8 cellular contexts compared by ENCODE assay signal in the genomic region with DNA sequence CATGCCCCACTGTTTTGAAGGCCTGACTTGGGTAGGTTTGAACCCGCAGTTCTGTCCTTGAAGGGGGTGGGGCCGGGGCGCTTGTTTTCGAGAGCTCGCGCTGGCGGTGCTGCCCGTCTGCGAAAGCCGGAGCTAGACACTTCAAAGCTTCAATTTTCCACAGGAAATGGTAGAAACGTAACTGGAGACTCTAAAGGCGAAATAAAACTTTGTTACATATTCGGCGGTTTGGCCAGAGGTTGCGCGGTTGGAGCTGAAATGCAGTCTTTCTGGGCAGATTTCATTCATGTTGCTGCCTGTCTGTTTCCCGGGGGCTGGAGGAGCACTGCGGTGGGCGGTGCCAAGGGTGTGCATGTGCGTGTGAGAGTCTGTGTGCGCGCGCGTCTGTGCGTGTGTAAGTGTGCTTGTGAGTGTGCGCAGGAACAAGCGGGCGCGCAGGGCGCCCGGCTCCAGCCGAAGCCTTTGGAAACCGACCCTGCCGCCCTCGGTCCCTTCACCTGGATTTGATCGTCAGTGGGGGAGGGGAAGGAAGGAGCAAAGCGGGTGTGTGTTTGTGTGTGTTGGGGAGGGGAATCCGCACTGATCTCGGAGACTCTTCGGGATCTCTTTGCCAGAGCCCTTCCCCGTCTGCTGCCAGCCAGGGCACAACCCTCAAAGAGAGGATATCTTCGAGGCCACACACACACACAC.
DNase-seq lines count a peak whose midpoint lies in the region; ATAC-seq lines count a peak whose summit lies in the region.

No MANE protein-coding gene starts in this region.

- peaks cover 0 to 3% (median 0%) of the 10 kb centered on the region in 8 donors for H3K9me3 Mint-ChIP-seq in CD4-positive, alpha-beta memory T cell

- H3K27ac Mint-ChIP-seq in CD4-positive, alpha-beta memory T cell: peak overlapping the region; percentile 94 to 99 (median 98)

- no peaks in the 10 kb centered on the region for H3K9me3 ChIP-seq in CD4-positive, alpha-beta memory T cell (ENCODE audit: control insufficient read depth in 1 of 2, low read length in 2 of 2)

- ATAC-seq in Right ventricle myocardium superior (ENCODE audit: poor library complexity) (no peak), GM18858 (IDR thresholded peaks at IDR 0.05; ENCODE audit: unreplicated experiment) (no peak)

- POLR2A ChIA-PET in CD4-positive, alpha-beta memory T cell (lab: Charles Lee; ENCODE audit: partially characterized antibody): interaction anchor here (0.7 to 5.5 kb wide), 20 partner anchors 8 to 1018 kb away, joined by 3 to 150 read pairs (median 6); a partner anchor contains a TSS

- CTCF ChIA-PET in CD4-positive, alpha-beta memory T cell (lab: Charles Lee; ENCODE audit: partially characterized antibody): interaction anchor here (0.7 to 6.8 kb wide), 9 partner anchors 32 to 190 kb away, joined by 3 to 60 read pairs (median 3); no protein-coding TSS in a partner anchor

- DNase-seq in CD4-positive, alpha-beta memory T cell: peak; percentile 82 to 92 (median 83)
- peak; percentile 77 for DNase-seq in NCI-H69 (lab: John Stamatoyannopoulos, UW)
- peak; percentile 64 for DNase-seq in activated T-helper 9 cell treated with anti-CD3 and anti-CD28 coated beads, Interleukin-2, amount 50 U/mL, for 16 hours (ENCODE audit: low read depth)
- peak; percentile 44 for DNase-seq in Right ventricle myocardium superior
- DNase-seq in skeletal muscle cell (ENCODE audit: low read depth): no peak
- no peak for DNase-seq in HCEC 1CT
- DNase-seq in HK-2 (ENCODE audit: unreplicated experiment): no peak

- H3K4me3 Mint-ChIP-seq in CD4-positive, alpha-beta memory T cell: peak overlapping the region; percentile 92 to 97 (median 94)

- peaks cover 23 to 62% (median 45%) of the 10 kb centered on the region in 4 donors for H3K4me1 Mint-ChIP-seq in CD4-positive, alpha-beta memory T cell

- intact Hi-C loops in CD4-positive, alpha-beta memory T cell (cut with micrococcal nuclease): loop anchor here (1.0 kb wide), 2 partner anchors 51 to 228 kb away; a partner anchor contains a TSS
- intact Hi-C loops in Right ventricle myocardium superior (cut with DNase I): no loop called here

- no peaks in the 10 kb centered on the region for H3K27me3 ChIP-seq in CD4-positive, alpha-beta memory T cell (ENCODE audit: insufficient read depth, low read length)

- H3K36me3 Mint-ChIP-seq in CD4-positive, alpha-beta memory T cell: peaks cover 0 to 21% of the 10 kb centered on the region in 2 donors

- H3K27ac ChIP-seq in CD4-positive, alpha-beta memory T cell (ENCODE audit: low read depth, low read length): peak overlapping the region; percentile 63

- peaks cover 36% of the 10 kb centered on the region for H3K4me1 ChIP-seq in CD4-positive, alpha-beta memory T cell (ENCODE audit: insufficient read depth, low read length)

- H3K36me3 ChIP-seq in CD4-positive, alpha-beta memory T cell (ENCODE audit: insufficient read depth, low read length): no peaks in the 10 kb centered on the region

- peak overlapping the region; percentile 84 to 92 for H3K4me3 ChIP-seq in CD4-positive, alpha-beta memory T cell (ENCODE audit: low read length in 2 of 2)
- H3K4me3 ChIP-seq in skeletal muscle cell (ENCODE audit: low read depth, low read length): peak overlapping the region; percentile 68

- peaks cover 0 to 5% of the 10 kb centered on the region in 2 donors for H3K27me3 Mint-ChIP-seq in CD4-positive, alpha-beta memory T cell

Comparison
In these comparisons a context has a peak if more than half of its experiments do, and no peak if none do; other contexts are left out.
1. DNase-seq: peak in CD4-positive, alpha-beta memory T cell (5 of 5), NCI-H69 (single experiment), activated T-helper 9 cell treated with anti-CD3 and anti-CD28 coated beads, Interleukin-2, amount 50 U/mL, for 16 hours (single experiment) and Right ventricle myocardium superior (single experiment); none in skeletal muscle cell (single experiment), HCEC 1CT (single experiment) and HK-2 (single experiment).